In genomic region chr6:167710521-167710920, GRCh38 we compare ENCODE assay signal across 19 cellular contexts.
DNase-seq lines count a peak whose midpoint lies in the region; ATAC-seq, FAIRE-seq and TF ChIP-seq lines count a peak whose summit lies in the region.
"Had no signal": no experiment of that assay in that cellular context is flagged by ENCODE, and none has a peak within 500 bp of the region (broad histone marks: within the 10 kb centered on the region; RNA-seq: fewer than 3 reads in every experiment).

No MANE protein-coding gene starts in this region.

- H3K9me2 ChIP-seq in GM23338 (ENCODE audit: insufficient read depth) = no peaks in the 10 kb centered on the region; the same call in 1 of the 2 replicates

- no peak overlapping the region for H3K23ac ChIP-seq in neuronal stem cell (ENCODE audit: low read depth, low read length, poor library complexity)

- H3K27me3 ChIP-seq in GM23338 (ENCODE audit: insufficient read depth) (no peaks in the 10 kb centered on the region), K562 (ENCODE audit: control insufficient read depth in 2 of 2, insufficient read depth in 2 of 2, low read length in 2 of 2) (peaks cover 69 to 84% of the 10 kb centered on the region in 2 experiments), neuronal stem cell (ENCODE audit: control insufficient read depth in 3 of 3, insufficient read depth in 3 of 3, low read depth in 1 of 3, low read length in 3 of 3) (no peaks in the 10 kb centered on the region)

- H3K36me3 Mint-ChIP-seq in GM23338 (ENCODE audit: low read depth) = no peaks in the 10 kb centered on the region

- H3K36me3 ChIP-seq in GM23338 (ENCODE audit: insufficient read depth) (no peaks in the 10 kb centered on the region), K562 (ENCODE audit: control insufficient read depth, insufficient read depth, low read length) (no peaks in the 10 kb centered on the region), neuronal stem cell (replicated peaks in 1 of 2; ENCODE audit: control insufficient read depth in 2 of 2, insufficient read depth in 2 of 2, low read length in 2 of 2) (no peaks in the 10 kb centered on the region)

- DNase-seq in GM23338 (ENCODE audit: low spot score) = no peak
- DNase-seq in K562 (ENCODE audit: extremely low read depth in 1 of 4, low spot score in 3 of 4) = no peak
- DNase-seq in islet precursor cell = peak; percentile 42
- no peak for DNase-seq in neuronal stem cell (ENCODE audit: low spot score)
- no peak for DNase-seq in left cardiac atrium
- no peak for DNase-seq in NCI-H524 treated with DMSO at 0.1 percent for 48 hours (lab: John Stamatoyannopoulos, UW)
- DNase-seq: C1 segment of cervical spinal cord; CD4-positive, alpha-beta T cell; DMS153; DMS79 treated with DMSO at 0.1 percent for 48 hours; EL; IMR-90 had no signal

- peaks cover 32% of the 10 kb centered on the region for H3K4me1 Mint-ChIP-seq in GM23338

- POLR2A ChIA-PET in K562 (lab: Yijun Ruan, JAX) = interaction anchor here (0.9 kb wide), 1 partner anchor 26 kb away, joined by 3 read pairs; no protein-coding TSS in a partner anchor

- H3K79me2 ChIP-seq in GM23338 (replicated peaks; ENCODE audit: insufficient read depth) (no peaks in the 10 kb centered on the region), K562 (ENCODE audit: control insufficient read depth, insufficient read depth, low read length) (no peaks in the 10 kb centered on the region)

- TF ChIP-seq EP300 in K562 (IDR thresholded peaks at IDR 0.05; ENCODE audit: low read length) = no peak

- no peak overlapping the region for H3K4me3 Mint-ChIP-seq in GM23338
- H3K4me3 Mint-ChIP-seq: B cell; CD4-positive, alpha-beta T cell had no signal

- no peaks in the 10 kb centered on the region for H3K9me1 ChIP-seq in K562 (ENCODE audit: control insufficient read depth, insufficient read depth, low read length)

- no peak for TF ChIP-seq POLR2A in K562 (conservative IDR thresholded peaks at IDR 0.05)

- TF ChIP-seq CTCF in GM23338 (conservative IDR thresholded peaks at IDR 0.05; ENCODE audit: low read depth in 2 of 2) (no peak), K562 (IDR thresholded peaks at IDR 0.05 in 2 of 3, conservative IDR thresholded peaks at IDR 0.05 in 1 of 3; ENCODE audit: insufficient read depth in 2 of 3, low read depth in 1 of 3, low read length in 3 of 3) (no peak)

- H2BK15ac ChIP-seq in neuronal stem cell (ENCODE audit: low read length) = no peak overlapping the region

- no peak overlapping the region for H3K27ac Mint-ChIP-seq in GM23338
- H3K27ac Mint-ChIP-seq: B cell; CD4-positive, alpha-beta T cell had no signal

- H3F3A ChIP-seq in GM23338 (replicated peaks; ENCODE audit: low read depth) = no peaks in the 10 kb centered on the region

- H4K20me1 ChIP-seq in GM23338 (replicated peaks; ENCODE audit: insufficient read depth) = no peaks in the 10 kb centered on the region
- peaks cover 12% of the 10 kb centered on the region for H4K20me1 ChIP-seq in K562 (replicated peaks; ENCODE audit: control insufficient read depth, insufficient read depth, low read length)

- H3K14ac ChIP-seq in neuronal stem cell (ENCODE audit: low read length) = no peak overlapping the region

- FAIRE-seq in K562 (lab: Jason Lieb, UNC) = no peak
- FAIRE-seq: A204.1, G401.6, GM12891, H1 had no signal

- no peak for TF ChIP-seq RAD21 in K562 (CRISPR knock-in tag; conservative IDR thresholded peaks at IDR 0.05 in 1 of 2, IDR thresholded peaks at IDR 0.05 in 1 of 2)

- H3K27me3 Mint-ChIP-seq in GM23338 (ENCODE audit: insufficient read depth, low read depth, poor library complexity) = peaks cover 8% of the 10 kb centered on the region

- intact Hi-C loops in K562 (cut with micrococcal nuclease) (no loop called here), left cardiac atrium (cut with DNase I) (no loop called here)

- H4K91ac ChIP-seq in neuronal stem cell (ENCODE audit: low read depth, low read length, poor library complexity) = no peak overlapping the region

- peak overlapping the region; percentile 5 for H3K18ac ChIP-seq in neuronal stem cell (ENCODE audit: low read length)

- H3K9me3 Mint-ChIP-seq in GM23338 = no peaks in the 10 kb centered on the region; the same call in 2 of the 3 replicates
- H3K9me3 Mint-ChIP-seq: CD4-positive, alpha-beta T cell had no signal

- no peaks in the 10 kb centered on the region for H3K79me1 ChIP-seq in neuronal stem cell (ENCODE audit: low read depth, low read length)

- H3K4ac ChIP-seq in neuronal stem cell (ENCODE audit: low read length) = no peak overlapping the region

- H3K9ac ChIP-seq in K562 (ENCODE audit: insufficient read depth in 1 of 2, low read depth in 2 of 2, low read length in 2 of 2) = no peak overlapping the region
- no peak overlapping the region for H3K9ac ChIP-seq in neuronal stem cell (ENCODE audit: low read depth, low read length, poor library complexity)

- H2AFZ ChIP-seq in GM23338 (peak overlapping the region; percentile 47; the same call in 1 of the 2 replicates), K562 (ENCODE audit: low read depth, low read length) (no peak overlapping the region), neuronal stem cell (ENCODE audit: low read length) (no peak overlapping the region)

- H3K4me3 ChIP-seq in GM23338 (no peak overlapping the region), K562 (no peak overlapping the region), neuronal stem cell (ENCODE audit: low read length in 2 of 2) (no peak overlapping the region)

- no peak overlapping the region for H2BK120ac ChIP-seq in neuronal stem cell (ENCODE audit: low read depth, low read length)

- ATAC-seq in GM23338 (no peak), K562 (no peak), left cardiac atrium (no peak), GM19023 (IDR thresholded peaks at IDR 0.05; ENCODE audit: unreplicated experiment) (no peak)
- ATAC-seq: HCT116 had no signal

- H2BK5ac ChIP-seq in neuronal stem cell (ENCODE audit: low read length) = no peak overlapping the region

- H3K4me1 ChIP-seq in GM23338 (ENCODE audit: insufficient read depth) = peaks cover 10% of the 10 kb centered on the region; the same call in 1 of the 2 replicates
- peaks cover 0 to 9% of the 10 kb centered on the region in 2 experiments; a peak in 2 of 5 replicates for H3K4me1 ChIP-seq in K562 (replicated peaks in 1 of 2; ENCODE audit: control insufficient read depth in 2 of 2, insufficient read depth in 2 of 2, low read length in 2 of 2)
- H3K4me1 ChIP-seq in neuronal stem cell (ENCODE audit: control insufficient read depth in 2 of 2, insufficient read depth in 1 of 2, low read depth in 1 of 2, low read length in 2 of 2) = peaks cover 7 to 12% of the 10 kb centered on the region in 2 donors

- 11% methylated on average over 9 of the region's 9 CpGs for WGBS in K562 (ENCODE audit: insufficient coverage, low coverage, missing lambda C conversion rate)
- no CpG with 5 or more reads among the region's 9 CpGs for WGBS in neuronal stem cell (ENCODE audit: extremely low coverage in 2 of 2, insufficient read length in 2 of 2, insufficient replicate concordance in 1 of 2), 2 donors

- no peak overlapping the region for H3K4me2 ChIP-seq in GM23338
- no peak overlapping the region for H3K4me2 ChIP-seq in K562 (ENCODE audit: insufficient read depth, low read length)
- no peak overlapping the region for H3K4me2 ChIP-seq in neuronal stem cell (ENCODE audit: insufficient read depth, low read length, poor library complexity, severe bottlenecking)

- no peak overlapping the region for H2BK12ac ChIP-seq in neuronal stem cell (ENCODE audit: low read length)

- H4K8ac ChIP-seq in neuronal stem cell (ENCODE audit: low read depth, low read length) = no peak overlapping the region

- H3K9me3 ChIP-seq in K562 (replicated peaks; ENCODE audit: control insufficient read depth, insufficient read depth, low read depth, low read length) (no peaks in the 10 kb centered on the region), neuronal stem cell (replicated peaks in 1 of 2; ENCODE audit: control insufficient read depth in 2 of 2, insufficient read depth in 1 of 2, low read depth in 1 of 2, low read length in 2 of 2) (no peaks in the 10 kb centered on the region)

- in situ Hi-C loops in K562 (cut with MboI) = no loop called here

- CTCF ChIA-PET in K562 (lab: Yijun Ruan, JAX; ENCODE audit: low intra/inter-chr PET ratio) = no interaction called here

- no TSS peak for BruUV-seq in K562 (replicated peaks; lab: Mats Ljungman, UMichigan)

- no peak overlapping the region for H2AK5ac ChIP-seq in neuronal stem cell (ENCODE audit: low read depth, low read length)

- H3K27ac ChIP-seq in GM23338 (ENCODE audit: low read depth) = no peak overlapping the region
- H3K27ac ChIP-seq in K562 (ENCODE audit: extremely low read depth, low read depth, low read length) = no peak overlapping the region
- H3K27ac ChIP-seq in neuronal stem cell (replicated peaks; ENCODE audit: low read length) = no peak overlapping the region

TF ChIP-seq in GM23338, 12 proteins besides CTCF, POLR2A, EP300 and RAD21 (continues in another document):
- TF ChIP-seq ETS1 (IDR thresholded peaks at IDR 0.05) = no peak
- TF ChIP-seq POLR2AphosphoS5 (IDR thresholded peaks at IDR 0.05; ENCODE audit: low read depth) = no peak
- TF ChIP-seq EZH2phosphoT487 (IDR thresholded peaks at IDR 0.05; ENCODE audit: unreplicated experiment) = no peak
- TF ChIP-seq STAT1 (IDR thresholded peaks at IDR 0.05; ENCODE audit: unreplicated experiment) = no peak
- TF ChIP-seq NANOG (IDR thresholded peaks at IDR 0.05; ENCODE audit: borderline replicate concordance) = no peak

TF ChIP-seq in K562, 482 proteins besides CTCF, POLR2A, EP300 and RAD21:
- no peak for TF ChIP-seq HLTF (IDR thresholded peaks at IDR 0.05)
- 0 out of 2 replicates have a peak, but pooled peaks have one; percentile 9 for TF ChIP-seq CBFA2T2 (conservative IDR thresholded peaks at IDR 0.05)
- peak; percentile 36; the same call in 1 of the 2 replicates for TF ChIP-seq CBFA2T3 (IDR thresholded peaks at IDR 0.05)
- TF ChIP-seq TEAD4 (IDR thresholded peaks at IDR 0.05; ENCODE audit: low read length) = 0 out of 2 replicates have a peak, but pooled peaks have one; percentile 12
- no peak for TF ChIP-seq TEAD4 (CRISPR knock-in tag; IDR thresholded peaks at IDR 0.05; ENCODE audit: borderline replicate concordance)
- TF ChIP-seq TAL1 (IDR thresholded peaks at IDR 0.05) = 0 out of 2 replicates have a peak, but pooled peaks have one; percentile 13
